27 cellular contexts compared by ENCODE assay signal in genomic region chr7:71942115-71942514, GRCh38.
"Had no signal": no experiment of that assay in that cellular context is flagged by ENCODE, and none has a peak within 500 bp of the region (broad histone marks: within the 10 kb centered on the region; RNA-seq: fewer than 3 reads in every experiment).

No MANE protein-coding gene starts in this region.

- H3K27me3 Mint-ChIP-seq: stimulated activated naive B cell treated with anti-CD40 and anti-IgM and Interleukin-4, amounts not matched to agents 10 μg/mL and 1 μg/mL and 100 μg/mL, for 72 hours; stimulated activated naive CD8-positive, alpha-beta T cell treated with anti-CD3 and anti-CD28 coated beads, Interleukin-15, Interleukin-2, amounts not matched to agents 100 ng/mL and 50 ng/mL, for 24 hours had no signal

- H3K4me3 ChIP-seq: neural progenitor cell, pancreas, prostate gland, right atrium auricular region, right lobe of liver, sigmoid colon, stomach, thoracic aorta, thyroid gland, tibial nerve, upper lobe of left lung, vagina had no signal

- H3K27ac Mint-ChIP-seq: natural killer cell; nephron; neural progenitor cell; stimulated activated effector memory CD8-positive, alpha-beta T cell treated with anti-CD3 and anti-CD28 coated beads, Interleukin-12 subunit alpha, Interleukin-12 subunit beta, amount 100 ng/mL, for 72 hours; stimulated activated naive B cell treated with anti-CD40 and anti-IgM and Interleukin-4, amounts not matched to agents 10 μg/mL and 1 μg/mL and 100 μg/mL, for 72 hours; stimulated activated naive CD8-positive, alpha-beta T cell treated with anti-CD3 and anti-CD28 coated beads, Interleukin-15, Interleukin-2, amounts not matched to agents 100 ng/mL and 50 ng/mL, for 24 hours had no signal

- H3K27ac ChIP-seq: neural progenitor cell, neutrophil, pancreas, prostate gland, right atrium auricular region, right lobe of liver, sigmoid colon, stomach, thoracic aorta, thyroid gland, tibial nerve, upper lobe of left lung, vagina had no signal

- H3K9ac ChIP-seq: neural progenitor cell had no signal

- ATAC-seq: natural killer cell; pancreas; right lobe of liver; stimulated activated effector memory CD8-positive, alpha-beta T cell treated with anti-CD3 and anti-CD28 coated beads, Interleukin-12 subunit alpha, Interleukin-12 subunit beta, amount 100 ng/mL, for 72 hours; stimulated activated naive B cell treated with anti-CD40 and anti-IgM and Interleukin-4, amounts not matched to agents 10 μg/mL and 1 μg/mL and 100 μg/mL, for 72 hours had no signal

- DNase-seq: natural killer cell; nucleus accumbens; pancreas; retina; right lobe of liver; sigmoid colon; small intestine; stimulated activated CD4-positive, alpha-beta T cell treated with anti-CD3 and anti-CD28 coated beads, Interleukin-15, amount 100 ng/mL, for 24 hours; stimulated activated CD4-positive, alpha-beta T cell treated with anti-CD3 and anti-CD28 coated beads, Interleukin-2, amount 100 ng/mL, for 24 hours; stimulated activated CD4-positive, alpha-beta T cell treated with anti-CD3 and anti-CD28 coated beads, Interleukin-2, amount 100 ng/mL, for 48 hours; stimulated activated CD4-positive, alpha-beta T cell treated with anti-CD3 and anti-CD28 coated beads, Interleukin-4, amount 100 ng/mL, for 24 hours; stimulated activated naive B cell treated with anti-CD40 and anti-IgM and Interleukin-4, amounts not matched to agents 10 μg/mL and 1 μg/mL and 100 μg/mL, for 72 hours; stimulated activated naive CD4-positive, alpha-beta T cell treated with Interleukin-2 at 50 U/mL for 16 hours; stomach; thyroid gland; trophoblast cell had no signal

- H2AFZ ChIP-seq: neural progenitor cell had no signal

- H3K36me3 Mint-ChIP-seq: natural killer cell; neural progenitor cell; stimulated activated effector memory CD8-positive, alpha-beta T cell treated with anti-CD3 and anti-CD28 coated beads, Interleukin-12 subunit alpha, Interleukin-12 subunit beta, amount 100 ng/mL, for 72 hours; stimulated activated naive B cell treated with anti-CD40 and anti-IgM and Interleukin-4, amounts not matched to agents 10 μg/mL and 1 μg/mL and 100 μg/mL, for 72 hours had no signal

- H3K4me2 ChIP-seq: neural progenitor cell had no signal

- H3K4me1 ChIP-seq: neural progenitor cell, pancreas, prostate gland, right atrium auricular region, right lobe of liver, sigmoid colon, stomach, thyroid gland, tibial nerve, upper lobe of left lung, vagina had no signal

- H3K36me3 ChIP-seq: neural progenitor cell, neutrophil, pancreas, prostate gland, right atrium auricular region, right lobe of liver, sigmoid colon, stomach, thoracic aorta, thyroid gland, tibial nerve, upper lobe of left lung, vagina had no signal

- H3K27me3 ChIP-seq: neural progenitor cell, neutrophil, pancreas, right atrium auricular region, right lobe of liver, sigmoid colon, stomach, thyroid gland, tibial nerve, upper lobe of left lung, vagina had no signal

- H3K4me1 Mint-ChIP-seq: natural killer cell; nephron; neural progenitor cell; stimulated activated effector memory CD8-positive, alpha-beta T cell treated with anti-CD3 and anti-CD28 coated beads, Interleukin-12 subunit alpha, Interleukin-12 subunit beta, amount 100 ng/mL, for 72 hours; stimulated activated naive B cell treated with anti-CD40 and anti-IgM and Interleukin-4, amounts not matched to agents 10 μg/mL and 1 μg/mL and 100 μg/mL, for 72 hours had no signal

- H3K9me3 Mint-ChIP-seq: natural killer cell; nephron; stimulated activated naive B cell treated with anti-CD40 and anti-IgM and Interleukin-4, amounts not matched to agents 10 μg/mL and 1 μg/mL and 100 μg/mL, for 72 hours had no signal

- H3K4me3 Mint-ChIP-seq: natural killer cell; nephron; neural progenitor cell; stimulated activated effector memory CD8-positive, alpha-beta T cell treated with anti-CD3 and anti-CD28 coated beads, Interleukin-12 subunit alpha, Interleukin-12 subunit beta, amount 100 ng/mL, for 72 hours; stimulated activated naive B cell treated with anti-CD40 and anti-IgM and Interleukin-4, amounts not matched to agents 10 μg/mL and 1 μg/mL and 100 μg/mL, for 72 hours; stimulated activated naive CD8-positive, alpha-beta T cell treated with anti-CD3 and anti-CD28 coated beads, Interleukin-15, Interleukin-2, amounts not matched to agents 100 ng/mL and 50 ng/mL, for 24 hours had no signal
